Comparison of ENCODE assay signal across 9 cellular contexts in the genomic region with DNA sequence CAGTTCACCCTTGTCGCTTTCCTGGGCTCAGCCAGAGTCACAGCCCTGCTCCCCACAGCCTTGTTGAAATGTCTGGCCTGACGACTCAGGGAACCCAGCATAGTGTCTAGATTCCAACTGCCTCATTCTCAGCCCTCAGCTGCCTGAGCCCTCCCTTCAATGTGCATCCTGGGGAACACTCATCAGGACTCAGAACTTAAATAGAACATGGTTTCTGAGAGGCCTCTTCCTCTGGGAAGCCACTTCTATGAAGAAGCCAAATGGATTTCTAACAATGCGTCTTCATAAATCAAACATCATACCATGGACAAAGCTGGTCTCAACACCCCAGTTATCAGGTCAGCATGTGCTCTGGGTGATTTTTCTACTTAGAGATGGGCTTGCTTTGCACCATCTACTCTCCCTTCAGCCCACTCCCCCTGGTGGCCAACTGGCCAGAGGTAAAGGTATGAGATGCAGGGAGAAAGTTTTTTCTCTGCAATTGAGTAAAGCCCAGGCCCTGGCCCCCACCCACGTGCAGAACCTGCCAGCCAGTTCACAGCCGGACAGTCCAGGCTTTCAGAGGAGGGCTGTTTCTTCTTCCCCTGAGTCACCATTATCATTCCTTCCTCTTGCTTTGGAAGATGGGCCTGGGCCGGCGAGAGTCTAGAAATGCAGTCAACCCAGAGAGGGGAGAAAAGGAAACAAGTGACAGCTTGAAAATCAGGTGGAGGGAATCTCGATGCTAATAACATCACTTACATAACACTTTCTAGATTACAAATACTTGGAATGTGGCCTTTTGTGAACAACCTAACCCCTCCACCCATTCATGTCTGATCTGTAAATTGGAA. TPM values are rescaled to one million over a fixed set of nuclear protein-coding genes. Genes with fewer than 3 reads are reported as not detected.
DNase-seq lines count a peak whose midpoint lies in the region; TF ChIP-seq lines count a peak whose summit lies in the region.
"Had no signal": no experiment of that assay in that cellular context is flagged by ENCODE, and none has a peak within 500 bp of the region (broad histone marks: within the 10 kb centered on the region; RNA-seq: fewer than 3 reads in every experiment).

No MANE protein-coding gene starts in this region.

- no peak overlapping the region for H2BK5ac ChIP-seq in mesenchymal stem cell (ENCODE audit: low read depth, low read length, poor library complexity, severe bottlenecking)

- no peaks in the 10 kb centered on the region for H3K4me1 Mint-ChIP-seq in chondrocyte (ENCODE audit: low read depth)

- H2BK12ac ChIP-seq in mesenchymal stem cell (ENCODE audit: low read length in 2 of 2): no peak overlapping the region

- no peak overlapping the region for H4K91ac ChIP-seq in mesenchymal stem cell (ENCODE audit: low read length)

- H3K4ac ChIP-seq in mesenchymal stem cell (ENCODE audit: low read depth in 1 of 2, low read length in 2 of 2): no peak overlapping the region

- no peak overlapping the region for H4K8ac ChIP-seq in mesenchymal stem cell (ENCODE audit: low read length)

- no peak overlapping the region for H3K18ac ChIP-seq in mesenchymal stem cell (ENCODE audit: low read depth in 1 of 2, low read length in 2 of 2)

- no peaks in the 10 kb centered on the region for H3K9me3 ChIP-seq in mesenchymal stem cell (ENCODE audit: control insufficient read depth, low read length)
- H3K9me3 ChIP-seq: neutrophil had no signal

- H3K23ac ChIP-seq in mesenchymal stem cell (ENCODE audit: low read length in 2 of 2): no peak overlapping the region

- H2BK120ac ChIP-seq in mesenchymal stem cell (ENCODE audit: low read depth, low read length): no peak overlapping the region

- no peak overlapping the region for H2BK15ac ChIP-seq in mesenchymal stem cell (ENCODE audit: low read depth, poor library complexity, severe bottlenecking)

- H3K36me3 Mint-ChIP-seq in chondrocyte (ENCODE audit: low read depth): no peaks in the 10 kb centered on the region

- H3K4me1 ChIP-seq in mesenchymal stem cell (ENCODE audit: control insufficient read depth, insufficient read depth, low read depth, low read length): no peaks in the 10 kb centered on the region

- H3K14ac ChIP-seq in mesenchymal stem cell (ENCODE audit: low read length in 2 of 2): no peak overlapping the region

- no peak overlapping the region for H3K4me3 Mint-ChIP-seq in chondrocyte (ENCODE audit: unreplicated experiment)

- peaks cover 16% of the 10 kb centered on the region for H3K27me3 Mint-ChIP-seq in chondrocyte (ENCODE audit: low read depth)

- no peaks in the 10 kb centered on the region for H3K79me1 ChIP-seq in mesenchymal stem cell (replicated peaks; ENCODE audit: low read length, poor library complexity, severe bottlenecking)

- H2AK5ac ChIP-seq in mesenchymal stem cell (ENCODE audit: low read length, severe bottlenecking): no peak overlapping the region

- H3K27ac Mint-ChIP-seq in chondrocyte (ENCODE audit: unreplicated experiment): no peak overlapping the region

- no peak overlapping the region for H3K9ac ChIP-seq in mesenchymal stem cell (ENCODE audit: low read length)

- WGBS in mesenchymal stem cell: 52% methylated on average over 7 of the region's 8 CpGs

- H2AFZ ChIP-seq in mesenchymal stem cell (ENCODE audit: low read depth, low read length): no peak overlapping the region

- H3K27ac ChIP-seq in mesenchymal stem cell (ENCODE audit: low read length, poor library complexity, severe bottlenecking): no peak overlapping the region
- H3K27ac ChIP-seq: neutrophil had no signal

- peaks cover 20 to 34% of the 10 kb centered on the region in 2 experiments for H3K27me3 ChIP-seq in mesenchymal stem cell (ENCODE audit: control insufficient read depth in 1 of 2, insufficient read depth in 1 of 2, low read length in 2 of 2)
- H3K27me3 ChIP-seq: neutrophil had no signal

- no peak overlapping the region for H3K4me3 ChIP-seq in mesenchymal stem cell (ENCODE audit: insufficient read depth in 1 of 2, low read depth in 1 of 2, low read length in 2 of 2)

- TF ChIP-seq CTCF in chondrocyte (IDR thresholded peaks at IDR 0.05): peak; percentile 61

- DNase-seq in SHP77 (lab: John Stamatoyannopoulos, UW) (peak; percentile 65 to 76), SHP77 treated with DMSO at 0.1 percent for 48 hours (lab: John Stamatoyannopoulos, UW) (no peak), NCI-H1092 treated with DMSO at 0.1 percent for 48 hours (lab: John Stamatoyannopoulos, UW) (peak; percentile 1), chondrocyte (ENCODE audit: low spot score) (no peak), mesenchymal stem cell (peak; percentile 42), cerebellum (ENCODE audit: low spot score) (no peak)
- peak; percentile 69 for DNase-seq in activated CD4-positive, alpha-beta T cell treated with anti-CD3 and anti-CD28 coated beads for 24 hours (ENCODE audit: low read depth in 2 of 2)
- DNase-seq in stimulated activated CD8-positive, alpha-beta memory T cell treated with anti-CD3 and anti-CD28 coated beads, Interleukin-7, amount 100 ng/mL, for 4 hours (ENCODE audit: low read depth in 2 of 2): peak; percentile 55 to 62

- H3K9me3 Mint-ChIP-seq in chondrocyte (ENCODE audit: low read depth): no peaks in the 10 kb centered on the region

- no peak overlapping the region for H3K4me2 ChIP-seq in mesenchymal stem cell (ENCODE audit: low read length, poor library complexity, severe bottlenecking)

- H3K36me3 ChIP-seq in mesenchymal stem cell (ENCODE audit: control insufficient read depth in 1 of 2, insufficient read depth in 2 of 2, low read depth in 1 of 2, low read length in 2 of 2): no peaks in the 10 kb centered on the region
- H3K36me3 ChIP-seq: neutrophil had no signal

RNA-seq across cellular contexts. Expression of gene CD244, which starts 32.1 kb away (rescaled TPM):
- total RNA-seq in chondrocyte (not detected in 3 replicates), cerebellum (not detected)
- not detected for polyA plus RNA-seq in mesenchymal stem cell (2013, experiment 1 of 2)
- not detected for polyA plus RNA-seq in mesenchymal stem cell (2013, experiment 2 of 2)

RNA-seq across cellular contexts. Expression of gene LY9, which starts 34.6 kb away (rescaled TPM):
- not detected in 3 replicates for total RNA-seq in chondrocyte
- polyA plus RNA-seq in mesenchymal stem cell (2013, experiment 1 of 2): not detected
- polyA plus RNA-seq in mesenchymal stem cell (2013, experiment 2 of 2): not detected
- total RNA-seq in cerebellum: not detected

RNA-seq across cellular contexts. Expression of gene ITLN1, which starts 54.4 kb away (rescaled TPM):
- total RNA-seq in chondrocyte (not detected in 3 replicates), cerebellum (0.45 TPM)
- not detected for polyA plus RNA-seq in mesenchymal stem cell (2013, experiment 1 of 2)
- polyA plus RNA-seq in mesenchymal stem cell (2013, experiment 2 of 2): not detected

Comparison
In these comparisons a context has a peak if more than half of its experiments do, and no peak if none do; other contexts are left out.
1. DNase-seq: peak in SHP77 (2 of 2), NCI-H1092 treated with DMSO at 0.1 percent for 48 hours (single experiment), activated CD4-positive, alpha-beta T cell treated with anti-CD3 and anti-CD28 coated beads for 24 hours (2 of 2), mesenchymal stem cell (single experiment) and stimulated activated CD8-positive, alpha-beta memory T cell treated with anti-CD3 and anti-CD28 coated beads, Interleukin-7, amount 100 ng/mL, for 4 hours (2 of 2); none in SHP77 treated with DMSO at 0.1 percent for 48 hours (single experiment), chondrocyte (single experiment) and cerebellum (single experiment).